Comparison of ENCODE assay signal across 1 cellular context in genomic region chr1:28886731-28887417, GRCh38.
TF ChIP-seq lines count a peak whose summit lies in the region.

No MANE protein-coding gene starts in this region.

TF ChIP-seq in HepG2, 621 proteins besides CTCF, POLR2A, EP300 and RAD21 (continued from another document):
- peak; percentile 32; the same call in 1 of the 2 replicates for TF ChIP-seq TEF (CRISPR knock-in tag; IDR thresholded peaks at IDR 0.05)
- no peak for TF ChIP-seq E2F2 (CRISPR knock-in tag; IDR thresholded peaks at IDR 0.05; ENCODE audit: borderline replicate concordance)
- no peak for TF ChIP-seq BRD4 (CRISPR knock-in tag; IDR thresholded peaks at IDR 0.05)
- TF ChIP-seq TFE3 (CRISPR knock-in tag; IDR thresholded peaks at IDR 0.05), result no peak
- TF ChIP-seq ZNF597 (CRISPR knock-in tag; IDR thresholded peaks at IDR 0.05), result no peak
- no peak for TF ChIP-seq ATF3 (CRISPR knock-in tag; IDR thresholded peaks at IDR 0.05)
